In genomic region chr6:167856999-167857660, GRCh38 we compare ENCODE assay signal across 1 cellular context.
TF ChIP-seq lines count a peak whose summit lies in the region.

No MANE protein-coding gene starts in this region.

TF ChIP-seq in K562, 482 proteins besides CTCF, POLR2A, EP300 and RAD21 (continued from another document and continues in another):
- no peak for TF ChIP-seq CUX1 (CRISPR knock-in tag; IDR thresholded peaks at IDR 0.05)
- no peak for TF ChIP-seq TFAM (CRISPR knock-in tag; conservative IDR thresholded peaks at IDR 0.05)
- no peak for TF ChIP-seq ERF (CRISPR knock-in tag; IDR thresholded peaks at IDR 0.05)
- no peak for TF ChIP-seq RBM17 (IDR thresholded peaks at IDR 0.05; ENCODE audit: borderline replicate concordance, low read depth, low read length)
- TF ChIP-seq HLTF (IDR thresholded peaks at IDR 0.05): 0 out of 2 replicates have a peak, but pooled peaks have one; percentile 63
- peak; percentile 51; the same call in 1 of the 2 replicates for TF ChIP-seq CHD2 (IDR thresholded peaks at IDR 0.05; ENCODE audit: low read depth, low read length)
- no peak for TF ChIP-seq HIVEP1 (CRISPR knock-in tag; IDR thresholded peaks at IDR 0.05)
- peak; percentile 52 for TF ChIP-seq NFE2 (IDR thresholded peaks at IDR 0.05; ENCODE audit: low read depth)
- TF ChIP-seq ZNF77 (CRISPR knock-in tag; IDR thresholded peaks at IDR 0.05): no peak
- TF ChIP-seq NEUROD1 (IDR thresholded peaks at IDR 0.05; ENCODE audit: borderline replicate concordance, low read depth, low read length, partially characterized antibody): no peak
- TF ChIP-seq PRPF4 (IDR thresholded peaks at IDR 0.05; ENCODE audit: insufficient read depth, low read depth, low read length, poor library complexity, severe bottlenecking): no peak
- no peak for TF ChIP-seq ZNF253 (CRISPR knock-in tag; conservative IDR thresholded peaks at IDR 0.05)
- TF ChIP-seq KDM5B (IDR thresholded peaks at IDR 0.05; ENCODE audit: insufficient replicate concordance, low read depth, low read length): no peak
- TF ChIP-seq MBD1 (CRISPR knock-in tag; IDR thresholded peaks at IDR 0.05): no peak
- TF ChIP-seq, protein P1, sequence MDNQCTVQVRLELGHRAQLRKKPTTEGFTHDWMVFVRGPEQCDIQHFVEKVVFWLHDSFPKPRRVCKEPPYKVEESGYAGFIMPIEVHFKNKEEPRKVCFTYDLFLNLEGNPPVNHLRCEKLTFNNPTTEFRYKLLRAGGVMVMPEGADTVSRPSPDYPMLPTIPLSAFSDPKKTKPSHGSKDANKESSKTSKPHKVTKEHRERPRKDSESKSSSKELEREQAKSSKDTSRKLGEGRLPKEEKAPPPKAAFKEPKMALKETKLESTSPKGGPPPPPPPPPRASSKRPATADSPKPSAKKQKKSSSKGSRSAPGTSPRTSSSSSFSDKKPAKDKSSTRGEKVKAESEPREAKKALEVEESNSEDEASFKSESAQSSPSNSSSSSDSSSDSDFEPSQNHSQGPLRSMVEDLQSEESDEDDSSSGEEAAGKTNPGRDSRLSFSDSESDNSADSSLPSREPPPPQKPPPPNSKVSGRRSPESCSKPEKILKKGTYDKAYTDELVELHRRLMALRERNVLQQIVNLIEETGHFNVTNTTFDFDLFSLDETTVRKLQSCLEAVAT (IDR thresholded peaks at IDR 0.05): peak; percentile 85 to 86
- no peak for TF ChIP-seq NFIC (IDR thresholded peaks at IDR 0.05)
- peak; percentile 52 to 87; a peak in 3 of 4 replicates for TF ChIP-seq ARNT (IDR thresholded peaks at IDR 0.05)
- peak; percentile 73 for TF ChIP-seq POLR2B (IDR thresholded peaks at IDR 0.05; ENCODE audit: low read depth, partially characterized antibody)
- no peak for TF ChIP-seq SREBF2 (CRISPR knock-in tag; IDR thresholded peaks at IDR 0.05)
- TF ChIP-seq, protein P2, sequence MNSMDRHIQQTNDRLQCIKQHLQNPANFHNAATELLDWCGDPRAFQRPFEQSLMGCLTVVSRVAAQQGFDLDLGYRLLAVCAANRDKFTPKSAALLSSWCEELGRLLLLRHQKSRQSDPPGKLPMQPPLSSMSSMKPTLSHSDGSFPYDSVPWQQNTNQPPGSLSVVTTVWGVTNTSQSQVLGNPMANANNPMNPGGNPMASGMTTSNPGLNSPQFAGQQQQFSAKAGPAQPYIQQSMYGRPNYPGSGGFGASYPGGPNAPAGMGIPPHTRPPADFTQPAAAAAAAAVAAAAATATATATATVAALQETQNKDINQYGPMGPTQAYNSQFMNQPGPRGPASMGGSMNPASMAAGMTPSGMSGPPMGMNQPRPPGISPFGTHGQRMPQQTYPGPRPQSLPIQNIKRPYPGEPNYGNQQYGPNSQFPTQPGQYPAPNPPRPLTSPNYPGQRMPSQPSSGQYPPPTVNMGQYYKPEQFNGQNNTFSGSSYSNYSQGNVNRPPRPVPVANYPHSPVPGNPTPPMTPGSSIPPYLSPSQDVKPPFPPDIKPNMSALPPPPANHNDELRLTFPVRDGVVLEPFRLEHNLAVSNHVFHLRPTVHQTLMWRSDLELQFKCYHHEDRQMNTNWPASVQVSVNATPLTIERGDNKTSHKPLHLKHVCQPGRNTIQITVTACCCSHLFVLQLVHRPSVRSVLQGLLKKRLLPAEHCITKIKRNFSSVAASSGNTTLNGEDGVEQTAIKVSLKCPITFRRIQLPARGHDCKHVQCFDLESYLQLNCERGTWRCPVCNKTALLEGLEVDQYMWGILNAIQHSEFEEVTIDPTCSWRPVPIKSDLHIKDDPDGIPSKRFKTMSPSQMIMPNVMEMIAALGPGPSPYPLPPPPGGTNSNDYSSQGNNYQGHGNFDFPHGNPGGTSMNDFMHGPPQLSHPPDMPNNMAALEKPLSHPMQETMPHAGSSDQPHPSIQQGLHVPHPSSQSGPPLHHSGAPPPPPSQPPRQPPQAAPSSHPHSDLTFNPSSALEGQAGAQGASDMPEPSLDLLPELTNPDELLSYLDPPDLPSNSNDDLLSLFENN (IDR thresholded peaks at IDR 0.05; ENCODE audit: low read depth in 2 of 2, low read length in 2 of 2): 0 out of 4 replicates have a peak, but pooled peaks of 1 of the 2 experiments have one; percentile 47
- no peak for TF ChIP-seq ZFP30 (CRISPR knock-in tag; IDR thresholded peaks at IDR 0.05; ENCODE audit: borderline replicate concordance)
- no peak for TF ChIP-seq CBX8 (IDR thresholded peaks at IDR 0.05; ENCODE audit: borderline replicate concordance, extremely low read depth, low read depth, low read length, poor library complexity, severe bottlenecking)
- no peak for TF ChIP-seq TAF15 (IDR thresholded peaks at IDR 0.05; ENCODE audit: low read depth, low read length)
- TF ChIP-seq SP2 (IDR thresholded peaks at IDR 0.05; ENCODE audit: extremely low read depth, low read depth, low read length, poor library complexity, severe bottlenecking): no peak
- TF ChIP-seq CCAR2 (IDR thresholded peaks at IDR 0.05; ENCODE audit: low read depth, low read length): no peak
- TF ChIP-seq ZNF695 (CRISPR knock-in tag; IDR thresholded peaks at IDR 0.05): no peak
- TF ChIP-seq ATF3 (IDR thresholded peaks at IDR 0.05): peak; percentile 74
- 0 out of 2 replicates have a peak, but pooled peaks have one; percentile 43 for TF ChIP-seq ATF3 (CRISPR knock-in tag; conservative IDR thresholded peaks at IDR 0.05)
- TF ChIP-seq RBM39 (optimal IDR thresholded peaks at IDR 0.05; ENCODE audit: low read depth, low read length): no peak
- no peak for TF ChIP-seq ZC3H4 (CRISPR knock-in tag; IDR thresholded peaks at IDR 0.05; ENCODE audit: borderline replicate concordance)
- TF ChIP-seq MIER1 (IDR thresholded peaks at IDR 0.05; ENCODE audit: low read depth): no peak
- no peak for TF ChIP-seq ZKSCAN1 (IDR thresholded peaks at IDR 0.05; ENCODE audit: low read depth, low read length)
- no peak; the same call in 1 of the 2 replicates for TF ChIP-seq MAFF (IDR thresholded peaks at IDR 0.05; ENCODE audit: low read length)
- no peak for TF ChIP-seq STAT5B (CRISPR knock-in tag; IDR thresholded peaks at IDR 0.05)
- no peak for TF ChIP-seq TCF7L2 (IDR thresholded peaks at IDR 0.05; ENCODE audit: low read depth, low read length)
- TF ChIP-seq POLR3G (IDR thresholded peaks at IDR 0.05; ENCODE audit: extremely low read depth, insufficient read length, insufficient replicate concordance): no peak
- TF ChIP-seq ZNF830 (CRISPR knock-in tag; IDR thresholded peaks at IDR 0.05): no peak
- no peak for TF ChIP-seq SMARCA5 (IDR thresholded peaks at IDR 0.05)
- no peak for TF ChIP-seq ZNF41 (CRISPR knock-in tag; conservative IDR thresholded peaks at IDR 0.05)
- TF ChIP-seq E2F4 (CRISPR knock-in tag; IDR thresholded peaks at IDR 0.05; ENCODE audit: low read depth): no peak
- TF ChIP-seq PTBP1 (IDR thresholded peaks at IDR 0.05; ENCODE audit: low read depth, low read length): no peak
- TF ChIP-seq NR3C1 (CRISPR knock-in tag; IDR thresholded peaks at IDR 0.05): no peak
- peak; percentile 58; the same call in 1 of the 2 replicates for TF ChIP-seq MYC (IDR thresholded peaks at IDR 0.05; ENCODE audit: low read depth, low read length)
- TF ChIP-seq MYC (CRISPR knock-in tag; IDR thresholded peaks at IDR 0.05; ENCODE audit: borderline replicate concordance, low read depth): no peak
- TF ChIP-seq ZNF639 (CRISPR knock-in tag; conservative IDR thresholded peaks at IDR 0.05 in 1 of 2, IDR thresholded peaks at IDR 0.05 in 1 of 2): no peak; a peak in 1 of 4 replicates
- no peak for TF ChIP-seq RFX7 (CRISPR knock-in tag; IDR thresholded peaks at IDR 0.05)
- TF ChIP-seq ZNF316 (IDR thresholded peaks at IDR 0.05): peak; percentile 64; the same call in 1 of the 2 replicates
- no peak for TF ChIP-seq ATF4 (CRISPR knock-in tag; IDR thresholded peaks at IDR 0.05)
- no peak for TF ChIP-seq MCM7 (IDR thresholded peaks at IDR 0.05)
- peak; percentile 46 for TF ChIP-seq SOX6 (IDR thresholded peaks at IDR 0.05)
- TF ChIP-seq NR1H2 (CRISPR knock-in tag; IDR thresholded peaks at IDR 0.05): no peak
- TF ChIP-seq RNF2 (IDR thresholded peaks at IDR 0.05): peak; percentile 89
- TF ChIP-seq HMGN3 (IDR thresholded peaks at IDR 0.05; ENCODE audit: borderline replicate concordance, extremely low read depth, insufficient read length, low read depth, low read length): no peak
- no peak for TF ChIP-seq SRSF7 (optimal IDR thresholded peaks at IDR 0.05; ENCODE audit: low read depth, low read length)
- no peak for TF ChIP-seq ZNF224 (CRISPR knock-in tag; IDR thresholded peaks at IDR 0.05)
- no peak for TF ChIP-seq TARDBP (IDR thresholded peaks at IDR 0.05)
- 0 out of 2 replicates have a peak, but pooled peaks have one; percentile 19 for TF ChIP-seq PHF8 (IDR thresholded peaks at IDR 0.05; ENCODE audit: borderline replicate concordance, low read length)
- TF ChIP-seq RFX1 (IDR thresholded peaks at IDR 0.05): no peak
- TF ChIP-seq L3MBTL2 (IDR thresholded peaks at IDR 0.05): 0 out of 2 replicates have a peak, but pooled peaks have one; percentile 14
- no peak for TF ChIP-seq NR2F6 (CRISPR knock-in tag; IDR thresholded peaks at IDR 0.05)
- TF ChIP-seq KAT2B (IDR thresholded peaks at IDR 0.05; ENCODE audit: low read depth, low read length): no peak
